ENCODE assay signal across 21 cellular contexts in genomic region chr5:163790497-163790896, GRCh38.
"Had no signal": no experiment of that assay in that cellular context is flagged by ENCODE, and none has a peak within 500 bp of the region (broad histone marks: within the 10 kb centered on the region; RNA-seq: fewer than 3 reads in every experiment).

No MANE protein-coding gene starts in this region.

- H3K27ac ChIP-seq: body of pancreas, gastroesophageal sphincter, lower lobe of right lung, transverse colon, VCaP had no signal

- DNase-seq: activated CD4-positive, alpha-beta memory T cell treated with anti-CD3 and anti-CD28 coated beads, Interleukin-2, amount 10 ng/mL, durations not matched to agents 7 days and 5 days; activated CD4-positive, alpha-beta T cell treated with anti-CD3 and anti-CD28 coated beads, Interleukin-2, amount 10 ng/mL, durations not matched to agents 24 days and 14 days; activated effector memory CD4-positive, alpha-beta T cell treated with Interleukin-2 at 50 U/mL for 16 hours; activated naive CD4-positive, alpha-beta T cell treated with anti-CD3 and anti-CD28 coated beads for 36 hours; activated T-cell treated with anti-CD3 and anti-CD28 coated beads, Interleukin-2, amount 50 U/mL, for 72 hours; body of pancreas; effector CD4-positive, alpha-beta T cell; head of caudate nucleus; hypothalamus; islet precursor cell; lower lobe of right lung; naive thymus-derived CD4-positive, alpha-beta T cell; stimulated activated CD4-positive, alpha-beta T cell treated with anti-CD3 and anti-CD28 coated beads, Interleukin-15, amount 100 ng/mL, for 24 hours; stimulated activated naive B cell treated with anti-CD40 and anti-IgM and Interleukin-4, amounts not matched to agents 10 μg/mL and 1 μg/mL and 100 μg/mL, for 72 hours; transverse colon had no signal

- H3K4me1 ChIP-seq: body of pancreas, gastroesophageal sphincter, lower lobe of right lung, transverse colon had no signal

- H3K9me3 ChIP-seq: body of pancreas, transverse colon had no signal

- H3K27me3 ChIP-seq: body of pancreas, gastroesophageal sphincter, transverse colon had no signal

- ATAC-seq: activated CD4-positive, CD25-positive, alpha-beta regulatory T cell treated with anti-CD3 and anti-CD28 coated beads, Interleukin-2, amount 50 U/mL, for 24 hours; activated T-cell treated with anti-CD3 and anti-CD28 coated beads, Interleukin-2, amount 50 U/mL, for 72 hours; body of pancreas; esophagus mucosa; gastroesophageal sphincter; lower lobe of right lung; naive thymus-derived CD4-positive, alpha-beta T cell; sciatic nerve; stimulated activated naive B cell treated with anti-CD40 and anti-IgM and Interleukin-4, amounts not matched to agents 10 μg/mL and 1 μg/mL and 100 μg/mL, for 72 hours had no signal

- H3K4me3 ChIP-seq: body of pancreas, gastroesophageal sphincter, lower lobe of right lung, smooth muscle cell, transverse colon had no signal

- H3K36me3 ChIP-seq: gastroesophageal sphincter, lower lobe of right lung, transverse colon had no signal

- H3K4me2 ChIP-seq: smooth muscle cell had no signal
